20 cellular contexts compared by ENCODE assay signal in the genomic region with DNA sequence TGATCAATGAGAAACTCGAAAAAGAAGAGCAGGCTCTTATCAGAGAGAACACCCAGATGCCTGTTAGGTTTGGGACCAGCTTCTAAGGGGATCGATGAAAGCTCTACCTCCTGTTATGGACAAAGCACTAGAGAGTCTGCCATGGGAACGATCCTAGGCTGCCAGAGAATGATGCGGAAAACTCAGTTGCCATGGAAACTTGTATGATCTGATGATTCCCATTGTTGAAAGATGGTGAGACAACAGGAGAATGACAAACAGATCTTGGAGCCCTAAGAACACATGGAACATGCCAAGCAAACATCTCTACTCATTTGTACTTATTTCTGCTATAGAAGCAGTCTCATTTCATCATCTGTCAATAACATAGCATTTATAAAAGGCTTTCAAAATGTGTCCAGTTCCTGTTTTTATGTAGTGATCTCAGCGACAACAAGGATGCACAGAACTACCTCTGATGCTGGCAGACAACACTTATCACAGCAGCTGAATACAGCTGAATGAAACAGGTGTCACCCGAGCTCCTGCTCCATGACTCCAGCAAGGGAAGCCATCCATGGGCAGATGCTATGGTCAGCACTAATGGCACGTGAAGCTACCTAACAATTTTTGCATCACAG. TPM values are rescaled to one million over a fixed set of nuclear protein-coding genes. Genes with fewer than 3 reads are reported as not detected.
DNase-seq lines count a peak whose midpoint lies in the region; ATAC-seq, FAIRE-seq and TF ChIP-seq lines count a peak whose summit lies in the region.
"Had no signal": no experiment of that assay in that cellular context is flagged by ENCODE, and none has a peak within 500 bp of the region (broad histone marks: within the 10 kb centered on the region; RNA-seq: fewer than 3 reads in every experiment).

No MANE protein-coding gene starts in this region.

- intact Hi-C loops in IMR-90 (cut with micrococcal nuclease) (no loop called here), K562 (cut with micrococcal nuclease) (no loop called here)

- BruUV-seq in IMR-90 (replicated peaks; lab: Mats Ljungman, UMichigan) (no TSS peak), K562 (replicated peaks; lab: Mats Ljungman, UMichigan) (no TSS peak)

- WGBS in IMR-90 (ENCODE audit: extremely low coverage in 2 of 2, insufficient read length in 1 of 2), 2 experiments: 88% methylated on average over 3 of the region's 7 CpGs; no CpG with 5 or more reads in 1 of the 2 experiments
- 6% methylated on average over 7 of the region's 7 CpGs for WGBS in K562 (ENCODE audit: insufficient coverage, low coverage, missing lambda C conversion rate)

- H2AFZ ChIP-seq in IMR-90 (replicated peaks; ENCODE audit: low read length, poor library complexity): no peak overlapping the region
- no peak overlapping the region for H2AFZ ChIP-seq in K562 (ENCODE audit: low read depth, low read length)
- no peak overlapping the region for H2AFZ ChIP-seq in neural progenitor cell (replicated peaks)

- peaks cover 2% of the 10 kb centered on the region for H3K36me3 Mint-ChIP-seq in neural progenitor cell
- H3K36me3 Mint-ChIP-seq: CD4-positive, alpha-beta memory T cell had no signal

- no peak for FAIRE-seq in K562 (lab: Jason Lieb, UNC)
- FAIRE-seq: A204.1, H1 had no signal

- H3K4ac ChIP-seq in IMR-90 (ENCODE audit: low read depth, low read length): no peak overlapping the region

- H3K56ac ChIP-seq in IMR-90 (ENCODE audit: extremely low read depth, insufficient read depth, low read length): no peak overlapping the region

- H3K4me2 ChIP-seq in IMR-90 (ENCODE audit: low read depth, low read length) (no peak overlapping the region), K562 (ENCODE audit: insufficient read depth, low read length) (no peak overlapping the region), neural progenitor cell (no peak overlapping the region)
- H3K4me2 ChIP-seq: BLaER1 had no signal

- H3K9me3 ChIP-seq in IMR-90 (ENCODE audit: control insufficient read depth, insufficient read depth, low read length) (no peaks in the 10 kb centered on the region), K562 (replicated peaks; ENCODE audit: control insufficient read depth, insufficient read depth, low read depth, low read length) (no peaks in the 10 kb centered on the region), neural progenitor cell (ENCODE audit: low read depth) (no peaks in the 10 kb centered on the region), MG63 (no peaks in the 10 kb centered on the region)
- H3K9me3 ChIP-seq: BLaER1, SJSA1 had no signal

- H3K4me1 ChIP-seq in IMR-90 (ENCODE audit: control insufficient read depth, insufficient read depth, low read length) (peaks cover 6% of the 10 kb centered on the region), K562 (replicated peaks in 1 of 2; ENCODE audit: control insufficient read depth in 2 of 2, insufficient read depth in 2 of 2, low read length in 2 of 2) (no peaks in the 10 kb centered on the region), neural progenitor cell (peaks cover 3% of the 10 kb centered on the region)
- H3K4me1 ChIP-seq: BLaER1 had no signal

- peaks cover 7 to 9% of the 10 kb centered on the region in 2 experiments; a peak in 2 of 4 replicates for H3K79me1 ChIP-seq in IMR-90 (ENCODE audit: low read depth in 1 of 2, low read length in 2 of 2)

- H3K18ac ChIP-seq in IMR-90 (ENCODE audit: low read depth, low read length): no peak overlapping the region

- no peak overlapping the region for H4K91ac ChIP-seq in IMR-90 (ENCODE audit: insufficient read depth, low read depth, low read length)

- H3K9ac ChIP-seq in IMR-90 (ENCODE audit: low read depth, low read length) (no peak overlapping the region), K562 (ENCODE audit: insufficient read depth in 1 of 2, low read depth in 2 of 2, low read length in 2 of 2) (no peak overlapping the region), neural progenitor cell (no peak overlapping the region)
- H3K9ac ChIP-seq: BLaER1 had no signal

- in situ Hi-C loops in IMR-90 (cut with MboI; ENCODE audit: low sequenced_read_pairs): no loop called here
- in situ Hi-C loops in K562 (cut with MboI): loop anchor here (10.0 kb wide), 1 partner anchor 986 kb away; no protein-coding TSS in a partner anchor

- H2BK120ac ChIP-seq in IMR-90 (ENCODE audit: low read depth, low read length): peak overlapping the region; percentile 7; the same call in 1 of the 2 replicates

- H4K8ac ChIP-seq in IMR-90 (ENCODE audit: low read depth in 2 of 2, low read length in 2 of 2): no peak overlapping the region

- no peak overlapping the region for H2AK5ac ChIP-seq in IMR-90 (ENCODE audit: low read depth, low read length)

- H3K4me1 Mint-ChIP-seq in neural progenitor cell: peaks cover 21% of the 10 kb centered on the region
- H3K4me1 Mint-ChIP-seq: CD4-positive, alpha-beta memory T cell; IgD-negative memory B cell had no signal

- H3K36me3 ChIP-seq in IMR-90 (ENCODE audit: control insufficient read depth, insufficient read depth, low read length) (no peaks in the 10 kb centered on the region), K562 (ENCODE audit: control insufficient read depth, insufficient read depth, low read length) (no peaks in the 10 kb centered on the region), neural progenitor cell (no peaks in the 10 kb centered on the region), MG63 (no peaks in the 10 kb centered on the region)
- H3K36me3 ChIP-seq: BLaER1, SJSA1 had no signal

- H3K79me2 ChIP-seq in K562 (ENCODE audit: control insufficient read depth, insufficient read depth, low read length): no peaks in the 10 kb centered on the region
- no peaks in the 10 kb centered on the region for H3K79me2 ChIP-seq in neural progenitor cell (ENCODE audit: low read depth)

- H3K27me3 Mint-ChIP-seq in neural progenitor cell (ENCODE audit: insufficient read depth, low read depth): no peaks in the 10 kb centered on the region
- H3K27me3 Mint-ChIP-seq: CD4-positive, alpha-beta memory T cell had no signal

- ATAC-seq in IMR-90 (ENCODE audit: low read depth): no peak
- no peak for ATAC-seq in K562
- ATAC-seq in HG03175 (IDR thresholded peaks at IDR 0.05; ENCODE audit: unreplicated experiment): no peak

- H2BK15ac ChIP-seq in IMR-90 (ENCODE audit: low read depth, low read length): no peak overlapping the region

- H3K14ac ChIP-seq in IMR-90 (replicated peaks; ENCODE audit: low read depth, low read length): no peak overlapping the region

- H4K20me1 ChIP-seq in IMR-90 (ENCODE audit: insufficient read depth, low read length) (no peaks in the 10 kb centered on the region), K562 (replicated peaks; ENCODE audit: control insufficient read depth, insufficient read depth, low read length) (no peaks in the 10 kb centered on the region), neural progenitor cell (ENCODE audit: low read depth) (no peaks in the 10 kb centered on the region)
- H4K20me1 ChIP-seq: BLaER1 had no signal

- H3K4me3 ChIP-seq in IMR-90 (ENCODE audit: insufficient read depth, low read depth, low read length): no peak overlapping the region
- H3K4me3 ChIP-seq in K562: no peak overlapping the region
- H3K4me3 ChIP-seq in neural progenitor cell: no peak overlapping the region
- H3K4me3 ChIP-seq in MG63: no peak overlapping the region
- H3K4me3 ChIP-seq: BLaER1, SJSA1 had no signal

- peak overlapping the region; percentile 54 for H3K27ac Mint-ChIP-seq in neural progenitor cell
- H3K27ac Mint-ChIP-seq: CD4-positive, alpha-beta memory T cell; IgD-negative memory B cell had no signal

- TF ChIP-seq POLR2A in IMR-90 (IDR thresholded peaks at IDR 0.05; ENCODE audit: low read depth, low read length): no peak
- no peak for TF ChIP-seq POLR2A in K562 (conservative IDR thresholded peaks at IDR 0.05)

- H3K23ac ChIP-seq in IMR-90 (ENCODE audit: low read depth, low read length): no peak overlapping the region

- POLR2A ChIA-PET in IMR-90 (lab: Charles Lee; ENCODE audit: unreplicated experiment) (no interaction called here), K562 (lab: Yijun Ruan, JAX) (no interaction called here)

- dilution Hi-C loops in IMR-90 (cut with HindIII; ENCODE audit: low sequenced_read_pairs, unreplicated experiment): no loop called here

- no peak overlapping the region for H3K4me3 Mint-ChIP-seq in neural progenitor cell
- H3K4me3 Mint-ChIP-seq: CD4-positive, alpha-beta memory T cell; IgD-negative memory B cell had no signal

- CTCF ChIA-PET in IMR-90 (lab: Yijun Ruan, JAX): no interaction called here
- CTCF ChIA-PET in K562 (lab: Yijun Ruan, JAX; ENCODE audit: low intra/inter-chr PET ratio): no interaction called here

- H3F3A ChIP-seq in neural progenitor cell (ENCODE audit: low read depth): no peaks in the 10 kb centered on the region

- H2BK5ac ChIP-seq in IMR-90 (ENCODE audit: low read depth, low read length, poor library complexity, severe bottlenecking): no peak overlapping the region

- DNase-seq in NCI-H748 (lab: John Stamatoyannopoulos, UW; ENCODE audit: unreplicated experiment): peak; percentile 25
- no peak for DNase-seq in NCI-H748 treated with DMSO at 0.1 percent for 48 hours (lab: John Stamatoyannopoulos, UW)
- no peak for DNase-seq in IMR-90
- no peak for DNase-seq in K562 (ENCODE audit: extremely low read depth in 1 of 4, low spot score in 3 of 4)
- DNase-seq in neural progenitor cell (ENCODE audit: low spot score): no peak
- DNase-seq in NCI-H524 treated with DMSO at 0.1 percent for 48 hours (lab: John Stamatoyannopoulos, UW): no peak
- no peak for DNase-seq in MG63
- DNase-seq: CD4-positive, alpha-beta memory T cell; Kasumi-1; MM.1S; NCI-H1092; NCI-H2081; NCI-H226; T-helper 2 cell had no signal

- H3K27me3 ChIP-seq in IMR-90 (ENCODE audit: control insufficient read depth, insufficient read depth, low read length): no peaks in the 10 kb centered on the region
- no peaks in the 10 kb centered on the region for H3K27me3 ChIP-seq in K562 (ENCODE audit: control insufficient read depth in 2 of 2, insufficient read depth in 2 of 2, low read length in 2 of 2)
- no peaks in the 10 kb centered on the region for H3K27me3 ChIP-seq in neural progenitor cell
- no peaks in the 10 kb centered on the region for H3K27me3 ChIP-seq in MG63
- H3K27me3 ChIP-seq: BLaER1, SJSA1 had no signal

- H2BK20ac ChIP-seq in IMR-90 (ENCODE audit: low read depth, low read length): no peak overlapping the region; the same call in 1 of the 2 replicates

- H3K27ac ChIP-seq in IMR-90 (ENCODE audit: insufficient read depth, low read length): no peak overlapping the region
- no peak overlapping the region for H3K27ac ChIP-seq in K562 (ENCODE audit: extremely low read depth, low read depth, low read length)
- no peak overlapping the region for H3K27ac ChIP-seq in neural progenitor cell
- H3K27ac ChIP-seq: BLaER1, SJSA1 had no signal

- TF ChIP-seq RAD21 in IMR-90 (IDR thresholded peaks at IDR 0.05; ENCODE audit: low read length) (no peak), K562 (CRISPR knock-in tag; conservative IDR thresholded peaks at IDR 0.05 in 1 of 2, IDR thresholded peaks at IDR 0.05 in 1 of 2) (no peak)

- H3K9me3 Mint-ChIP-seq in neural progenitor cell: no peaks in the 10 kb centered on the region
- H3K9me3 Mint-ChIP-seq: IgD-negative memory B cell had no signal

- TF ChIP-seq CTCF in IMR-90 (conservative IDR thresholded peaks at IDR 0.05; ENCODE audit: low read depth, low read length) (no peak), K562 (IDR thresholded peaks at IDR 0.05 in 2 of 3, conservative IDR thresholded peaks at IDR 0.05 in 1 of 3; ENCODE audit: insufficient read depth in 2 of 3, low read depth in 1 of 3, low read length in 3 of 3) (no peak), neural progenitor cell (IDR thresholded peaks at IDR 0.05) (no peak)

- H2AK9ac ChIP-seq in IMR-90 (replicated peaks; ENCODE audit: low read depth, low read length, poor library complexity): no peak overlapping the region

- H4K5ac ChIP-seq in IMR-90 (ENCODE audit: low read depth, low read length): no peak overlapping the region

- no peak for TF ChIP-seq EP300 in K562 (IDR thresholded peaks at IDR 0.05; ENCODE audit: low read length)

- H3K9me1 ChIP-seq in IMR-90 (ENCODE audit: insufficient read depth, low read length): peaks cover 6% of the 10 kb centered on the region; the same call in 1 of the 2 replicates
- H3K9me1 ChIP-seq in K562 (ENCODE audit: control insufficient read depth, insufficient read depth, low read length): no peaks in the 10 kb centered on the region

RNA-seq across cellular contexts. Expression of a gene that starts 59.6 kb away (rescaled TPM):
- total RNA-seq in IMR-90 (2012; rRNA removed) (3.9 and 5.3 TPM in 2 replicates), K562 (2014; rRNA removed) (not detected in 2 replicates), K562 (2014; rRNA removed; fragmentation: Illumina TruSeq; extraction: Trizol) (not detected in 2 replicates), K562 (2015; rRNA removed; fragmentation: Illumina TruSeq; extraction: Trizol) (not detected in 2 replicates), K562 (2021) (not detected in 2 replicates), neural progenitor cell (ENCODE audit: low replicate concordance) (0.43 and 0.47 TPM in 2 replicates)
- polyA plus RNA-seq in IMR-90 (2012; rRNA removed) (2.3 and 2.7 TPM in 2 replicates), K562 (2011; rRNA removed) (not detected in 2 replicates), K562 (2014; fragmentation: Illumina TruSeq; extraction: Trizol) (not detected in 2 replicates), K562 (2014; fragmentation: Nextera tagmentation; extraction: Ambion mirVana) (not detected), K562 (2014; rRNA removed) (not detected in 2 replicates)
- 0.97 and 1.5 TPM in 2 replicates for polyA plus RNA-seq in IMR-90 (2012; cell fraction: cytosol; rRNA removed)
- polyA plus RNA-seq in IMR-90 (2012; cell fraction: nucleus; rRNA removed; ENCODE audit: low replicate concordance): 1.2 and 3.6 TPM in 2 replicates
- total RNA-seq in K562 (2011; cell fraction: chromatin; rRNA removed; ENCODE audit: low replicate concordance): not detected in 2 replicates
- not detected in 2 replicates for total RNA-seq in K562 (2011; cell fraction: nucleolus; rRNA removed)
- not detected in 2 replicates for total RNA-seq in K562 (2011; cell fraction: nucleoplasm; rRNA removed)
- polyA plus RNA-seq in K562 (2011; cell fraction: cytosol; rRNA removed): not detected in 2 replicates
- not detected in 2 replicates for polyA plus RNA-seq in K562 (2011; cell fraction: nucleus; rRNA removed)
- polyA plus RNA-seq in K562 (2012): not detected in 2 replicates
- polyA minus RNA-seq in K562 (2011; rRNA and poly(A)+ RNA removed): not detected in 2 replicates
- not detected in 2 replicates for polyA minus RNA-seq in K562 (2011; cell fraction: cytosol; rRNA and poly(A)+ RNA removed)
- polyA minus RNA-seq in K562 (2011; cell fraction: nucleus; rRNA and poly(A)+ RNA removed): not detected in 2 replicates
- total RNA-seq in MG63 (2014; rRNA removed; shearing (Covaris generic); ENCODE audit: low replicate concordance): not detected in 2 replicates
- total RNA-seq: CD4-positive, alpha-beta memory T cell had no signal
- polyA plus RNA-seq: CD4-positive, alpha-beta memory T cell; IgD-negative memory B cell had no signal
